In the genomic region with DNA sequence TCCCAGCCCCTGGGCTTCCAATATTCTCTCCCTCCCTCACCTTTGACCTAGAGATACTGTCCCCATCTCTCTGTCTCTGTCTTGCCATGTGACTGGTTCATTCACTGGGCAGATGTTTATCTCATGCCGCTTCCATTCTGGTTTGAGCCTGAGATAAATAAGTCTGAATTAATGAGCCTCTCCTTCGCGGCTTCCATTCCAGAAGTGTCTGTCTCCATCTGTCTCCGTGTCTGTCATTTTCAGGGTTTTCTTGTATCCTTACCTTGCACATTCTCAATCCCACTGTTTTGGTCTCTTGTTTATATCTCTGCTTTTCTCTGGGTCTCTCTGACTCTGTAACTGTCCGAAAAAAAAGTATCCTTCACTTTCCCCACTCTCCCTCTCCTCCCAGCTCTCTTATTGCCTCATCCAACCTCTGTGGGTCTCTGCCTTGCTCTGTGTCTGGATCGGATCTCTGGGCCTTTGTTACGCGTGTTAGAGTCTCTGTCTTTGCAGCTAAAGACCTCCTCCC, we compare ENCODE assay signal across 1 cellular context.
TF ChIP-seq lines count a peak whose summit lies in the region.

No MANE protein-coding gene starts in this region.

TF ChIP-seq in GM12878, 131 proteins besides CTCF, POLR2A, EP300 and RAD21:
- TF ChIP-seq NFXL1 (IDR thresholded peaks at IDR 0.05; ENCODE audit: borderline replicate concordance) (no peak), CBX5 (IDR thresholded peaks at IDR 0.05; ENCODE audit: low read depth) (no peak), IKZF2 (IDR thresholded peaks at IDR 0.05) (no peak), CREM (IDR thresholded peaks at IDR 0.05; ENCODE audit: low read depth) (no peak), NR2F1 (conservative IDR thresholded peaks at IDR 0.05) (no peak), TCF12 (IDR thresholded peaks at IDR 0.05; ENCODE audit: low read depth, low read length) (no peak), USF2 (IDR thresholded peaks at IDR 0.05; ENCODE audit: borderline replicate concordance, low read depth, low read length) (no peak), BCL11A (IDR thresholded peaks at IDR 0.05; ENCODE audit: low read depth, low read length) (no peak), HDGF (IDR thresholded peaks at IDR 0.05) (no peak)
